11 cellular contexts compared by ENCODE assay signal in genomic region chr2:6353669-6354068, GRCh38.
A peak's percentile ranks its signal among the peaks of the same experiment; 100 is the strongest.
DNase-seq lines count a peak whose midpoint lies in the region; ATAC-seq and TF ChIP-seq lines count a peak whose summit lies in the region.
"Had no signal": no experiment of that assay in that cellular context is flagged by ENCODE, and none has a peak within 500 bp of the region (broad histone marks: within the 10 kb centered on the region; RNA-seq: fewer than 3 reads in every experiment).

No MANE protein-coding gene starts in this region.

- peak overlapping the region; percentile 1; the same call in 1 of the 2 replicates for H3K4me3 ChIP-seq in DOHH2 (ENCODE audit: low read length)

- ATAC-seq in GM19372 (IDR thresholded peaks at IDR 0.05; ENCODE audit: low read depth, unreplicated experiment) (peak; percentile 49), HG02763 (IDR thresholded peaks at IDR 0.05; ENCODE audit: unreplicated experiment) (peak; percentile 39), HG03520 (IDR thresholded peaks at IDR 0.05; ENCODE audit: unreplicated experiment) (peak; percentile 55)

- no peaks in the 10 kb centered on the region for H4K20me1 ChIP-seq in DOHH2 (ENCODE audit: control insufficient read depth, insufficient read depth, low read depth, low read length)

- DNase-seq in DMS153 treated with DMSO at 0.1 percent for 48 hours (lab: John Stamatoyannopoulos, UW; ENCODE audit: unreplicated experiment) (no peak), SHP77 (lab: John Stamatoyannopoulos, UW) (no peak), NCI-H526 treated with DMSO at 0.1 percent for 48 hours (lab: John Stamatoyannopoulos, UW) (no peak)
- DNase-seq in activated CD4-positive, alpha-beta T cell treated with anti-CD3 and anti-CD28 coated beads, Interleukin-2, amount 50 U/mL, for 1 hour: no peak
- DNase-seq: activated naive CD4-positive, alpha-beta T cell treated with anti-CD3 and anti-CD28 coated beads for 36 hours; DMS79; NCI-H226 had no signal

- no peaks in the 10 kb centered on the region for H3K27me3 ChIP-seq in DOHH2 (ENCODE audit: control insufficient read depth, low read length)

- no peaks in the 10 kb centered on the region for H3K79me2 ChIP-seq in DOHH2 (ENCODE audit: control insufficient read depth, low read length)

- H3K9me2 ChIP-seq in DOHH2 (replicated peaks; ENCODE audit: control insufficient read depth, low read length): no peaks in the 10 kb centered on the region

- TF ChIP-seq CTCF in DOHH2 (IDR thresholded peaks at IDR 0.05; ENCODE audit: low read depth, low read length, poor library complexity, severe bottlenecking): no peak

- H3K4me1 ChIP-seq in DOHH2 (ENCODE audit: control insufficient read depth, low read length): peaks cover 71% of the 10 kb centered on the region

- peaks cover 11% of the 10 kb centered on the region for H3K36me3 ChIP-seq in DOHH2 (ENCODE audit: control insufficient read depth, low read length)

- no peaks in the 10 kb centered on the region; the same call in none of the 2 replicates for H3F3A ChIP-seq in DOHH2 (ENCODE audit: control insufficient read depth, insufficient read depth)

- peak overlapping the region; percentile 59 for H3K27ac ChIP-seq in DOHH2 (ENCODE audit: low read depth, low read length)

- peak overlapping the region; percentile 39 for H3K4me2 ChIP-seq in DOHH2 (ENCODE audit: low read length)

- H3K9me3 ChIP-seq in DOHH2 (ENCODE audit: control insufficient read depth, insufficient read depth, low read length): peaks cover 20% of the 10 kb centered on the region
